13 cellular contexts compared by ENCODE assay signal in genomic region chr13:48902421-48902820, GRCh38.
A peak's percentile ranks its signal among the peaks of the same experiment; 100 is the strongest.
DNase-seq lines count a peak whose midpoint lies in the region; ATAC-seq and TF ChIP-seq lines count a peak whose summit lies in the region.
"Had no signal": no experiment of that assay in that cellular context is flagged by ENCODE, and none has a peak within 500 bp of the region (broad histone marks: within the 10 kb centered on the region; RNA-seq: fewer than 3 reads in every experiment).

No MANE protein-coding gene starts in this region.

- H3K4me3 ChIP-seq in cardiac fibroblast (replicated peaks in 1 of 2; ENCODE audit: low read depth in 2 of 2, low read length in 2 of 2) = no peak overlapping the region
- H3K4me3 ChIP-seq: esophagus squamous epithelium had no signal

- TF ChIP-seq CTCF in cardiac fibroblast (IDR thresholded peaks at IDR 0.05; ENCODE audit: low read depth, low read length) = no peak
- TF ChIP-seq CTCF in natural killer cell (IDR thresholded peaks at IDR 0.05) = no peak

- H3K9me3 Mint-ChIP-seq in natural killer cell = no peaks in the 10 kb centered on the region

- ATAC-seq in HG03457 (IDR thresholded peaks at IDR 0.05; ENCODE audit: unreplicated experiment) = no peak
- ATAC-seq in GM18502 (IDR thresholded peaks at IDR 0.05; ENCODE audit: poor library complexity, unreplicated experiment) = no peak
- ATAC-seq in natural killer cell = no peak

- DNase-seq in AML-193 (lab: John Stamatoyannopoulos, UW) (peak; percentile 61 to 70), HuH-7.5 (ENCODE audit: low spot score) (peak; percentile 4), cardiac fibroblast (ENCODE audit: low read depth in 2 of 2) (peak; percentile 70 to 77), kidney tubule cell (ENCODE audit: low spot score) (peak; percentile 57), mucosa of gallbladder (ENCODE audit: low spot score) (no peak), natural killer cell (no peak)
- DNase-seq: activated CD4-positive, alpha-beta T cell treated with anti-CD3 and anti-CD28 coated beads, Interleukin-2, amount 10 ng/mL, durations not matched to agents 7 days and 5 days; esophagus squamous epithelium; NCI-H1694; stimulated activated CD4-positive, alpha-beta T cell treated with anti-CD3 and anti-CD28 coated beads, Interleukin-1b, Interleukin-23, amount 100 ng/mL, for 48 hours had no signal

- H3K27ac Mint-ChIP-seq in natural killer cell = no peak overlapping the region
- H3K27ac Mint-ChIP-seq: activated CD4-positive, alpha-beta T cell treated with anti-CD3 and anti-CD28 coated beads, Interleukin-2, amount 10 ng/mL, durations not matched to agents 7 days and 5 days; activated T-helper 2 cell treated with anti-CD3 and anti-CD28 coated beads, Interferon-gamma antibody, Interleukin-2, Interleukin-4, amounts not matched to agents 10 μg/mL and 5 μg/mL and 100 μg/mL, durations not matched to agents 14 hours and 24 hours and 36 hours had no signal

- no peaks in the 10 kb centered on the region for H3K36me3 Mint-ChIP-seq in natural killer cell

- H3K27me3 Mint-ChIP-seq in natural killer cell (ENCODE audit: low read depth in 2 of 2) = peaks cover 20 to 37% of the 10 kb centered on the region in 2 donors

- intact Hi-C loops in natural killer cell (cut with micrococcal nuclease) = no loop called here

- no peaks in the 10 kb centered on the region for H3K4me1 Mint-ChIP-seq in natural killer cell

- no peak overlapping the region for H3K4me3 Mint-ChIP-seq in natural killer cell
- H3K4me3 Mint-ChIP-seq: activated CD4-positive, alpha-beta T cell treated with anti-CD3 and anti-CD28 coated beads, Interleukin-2, amount 10 ng/mL, durations not matched to agents 7 days and 5 days had no signal

Comparison
In these comparisons a context has a peak if more than half of its experiments do, and no peak if none do; other contexts are left out.
1. DNase-seq: peak in AML-193 (2 of 2), HuH-7.5 (single experiment), cardiac fibroblast (2 of 2) and kidney tubule cell (single experiment); none in mucosa of gallbladder (single experiment) and natural killer cell (single experiment).